Comparison of ENCODE assay signal across 8 cellular contexts in genomic region chr11:67117176-67117575, GRCh38. TPM values are rescaled to one million over a fixed set of nuclear protein-coding genes. Genes with fewer than 3 reads are reported as not detected.
A peak's percentile ranks its signal among the peaks of the same experiment; 100 is the strongest.
DNase-seq lines count a peak whose midpoint lies in the region; ATAC-seq and TF ChIP-seq lines count a peak whose summit lies in the region.

No MANE protein-coding gene starts in this region.

- no peak for DNase-seq in T-cell
- no peak for DNase-seq in stimulated activated naive CD4-positive, alpha-beta T cell treated with Interleukin-2 at 50 U/mL for 16 hours (lab: John Stamatoyannopoulos, UW)
- DNase-seq in left lobe of liver (ENCODE audit: low spot score), result no peak
- no peak for DNase-seq in thyroid gland

- ATAC-seq in T-cell (replicated peaks in 1 of 4), result no peak
- no peak for ATAC-seq in left lobe of liver
- ATAC-seq in HG03571 (IDR thresholded peaks at IDR 0.05; ENCODE audit: unreplicated experiment), result no peak

- peaks cover 29 to 40% (median 31%) of the 10 kb centered on the region in 3 donors for H3K4me1 Mint-ChIP-seq in T-cell

- CTCF ChIA-PET in T-cell (lab: Charles Lee), result interaction anchor here in 1 of 2 donors (0.6 kb wide), 1 partner anchor 45 kb away, joined by 4 read pairs; no protein-coding TSS in a partner anchor

- H3K36me3 ChIP-seq in HUES48 (ENCODE audit: control insufficient read depth, insufficient read depth, low read length) (peaks cover 3% of the 10 kb centered on the region; the same call in 1 of the 2 replicates), thyroid gland (no peaks in the 10 kb centered on the region)

- H3K27me3 ChIP-seq in HUES48 (ENCODE audit: control insufficient read depth, insufficient read depth, low read length) (peaks cover 6% of the 10 kb centered on the region; the same call in 1 of the 2 replicates), thyroid gland (no peaks in the 10 kb centered on the region)

- peak overlapping the region; percentile 91 to 93 for H3K27ac Mint-ChIP-seq in T-cell

- WGBS in thyroid gland, 2 donors, result 88 to 89% methylated on average over 7 of the region's 7 CpGs

- no peaks in the 10 kb centered on the region for H3K9me3 ChIP-seq in HUES48 (ENCODE audit: control insufficient read depth, insufficient read depth, low read length)
- no peaks in the 10 kb centered on the region for H3K9me3 ChIP-seq in thyroid gland

- no peak for TF ChIP-seq CTCF in thyroid gland (IDR thresholded peaks at IDR 0.05)

- no peaks in the 10 kb centered on the region for H3K27me3 Mint-ChIP-seq in T-cell

- peaks cover 6% of the 10 kb centered on the region for H3K36me3 Mint-ChIP-seq in T-cell

- no peaks in the 10 kb centered on the region for H3K9me3 Mint-ChIP-seq in T-cell

- H3K27ac ChIP-seq in HUES48 (ENCODE audit: low read depth, low read length), result no peak overlapping the region
- peak overlapping the region in 19 of 21 experiments; percentile 30 to 99 (median 98) for H3K27ac ChIP-seq in skin epidermis
- peak overlapping the region in 1 of 3 donors; percentile 31 for H3K27ac ChIP-seq in thyroid gland

- POLR2A ChIA-PET in T-cell (lab: Charles Lee), result interaction anchor here in 1 of 2 donors (0.5 kb wide), 1 partner anchor 1784 kb away, joined by 3 read pairs; no protein-coding TSS in a partner anchor

- H3K4me1 ChIP-seq in HUES48 (ENCODE audit: control insufficient read depth, insufficient read depth, low read length) (peaks cover 17% of the 10 kb centered on the region), thyroid gland (peaks cover 10 to 20% of the 10 kb centered on the region in 2 donors)

- TF ChIP-seq POLR2A in thyroid gland (IDR thresholded peaks at IDR 0.05), result no peak

- H3K9ac ChIP-seq in HUES48 (ENCODE audit: low read depth, low read length), result no peak overlapping the region

- H3K4me3 Mint-ChIP-seq in T-cell, result peak overlapping the region; percentile 77 to 98 (median 84)

- H3K4me3 ChIP-seq in HUES48 (ENCODE audit: low read depth, low read length), result peak overlapping the region; percentile 79
- peak overlapping the region; percentile 50 for H3K4me3 ChIP-seq in iPS-11a (ENCODE audit: low read depth, low read length)
- peak overlapping the region in 3 of 7 experiments; percentile 23 to 94 (median 59) for H3K4me3 ChIP-seq in skin epidermis
- no peak overlapping the region for H3K4me3 ChIP-seq in thyroid gland (replicated peaks in 1 of 3)

- intact Hi-C loops in thyroid gland (cut with DNase I), result no loop called here

RNA-seq across cellular contexts. Expression of gene KDM2A, which starts 1.9 kb away (rescaled TPM):
- total RNA-seq in T-cell, result 100 to 1,000 TPM; 157 to 333 (median 178) TPM
- total RNA-seq in left lobe of liver, result 39.0 TPM
- total RNA-seq in thyroid gland, result 10 to 100 TPM; 38.7 to 88.1 (median 73.5) TPM

Comparison
In these comparisons a context has a peak if more than half of its experiments do, and no peak if none do; other contexts are left out.
1. H3K4me3 ChIP-seq: peak in HUES48 (single experiment) and iPS-11a (single experiment); none in thyroid gland (0 of 3).